1 cellular context compared by ENCODE assay signal in genomic region chr19:44752816-44753618, GRCh38.
A peak's percentile ranks its signal among the peaks of the same experiment; 100 is the strongest.
TF ChIP-seq lines count a peak whose summit lies in the region.

No MANE protein-coding gene starts in this region.

TF ChIP-seq in K562, 482 proteins besides CTCF, POLR2A, EP300 and RAD21 (continued from another document and continues in another):
- TF ChIP-seq RFX7 (CRISPR knock-in tag; IDR thresholded peaks at IDR 0.05) (no peak), E2F6 (IDR thresholded peaks at IDR 0.05; ENCODE audit: borderline replicate concordance in 1 of 2, extremely low read depth in 1 of 2, insufficient read depth in 1 of 2, insufficient read length in 1 of 2, low read depth in 1 of 2, low read length in 1 of 2, poor library complexity in 1 of 2, severe bottlenecking in 1 of 2) (peak in 1 of 2 experiments; percentile 31), RB1 (IDR thresholded peaks at IDR 0.05; ENCODE audit: low read depth) (peak; percentile 74; the same call in 1 of the 2 replicates), ZNF354B (CRISPR knock-in tag; IDR thresholded peaks at IDR 0.05) (no peak), TCFL5 (CRISPR knock-in tag; conservative IDR thresholded peaks at IDR 0.05) (no peak), KDM1A (IDR thresholded peaks at IDR 0.05) (peak; percentile 96 to 99), BCL6 (CRISPR knock-in tag; IDR thresholded peaks at IDR 0.05) (no peak), RBM22 (IDR thresholded peaks at IDR 0.05; ENCODE audit: low read depth, low read length, poor library complexity, severe bottlenecking) (peak; percentile 82), DPF2 (IDR thresholded peaks at IDR 0.05) (peak; percentile 94), MAX (CRISPR knock-in tag; IDR thresholded peaks at IDR 0.05) (peak; percentile 68), RBM39 (optimal IDR thresholded peaks at IDR 0.05; ENCODE audit: low read depth, low read length) (no peak), ZBTB17 (CRISPR knock-in tag; IDR thresholded peaks at IDR 0.05) (no peak), POLR2AphosphoS5 (IDR thresholded peaks at IDR 0.05; ENCODE audit: control insufficient read depth, insufficient read depth, low read depth, low read length) (peak; percentile 71), HSF4 (CRISPR knock-in tag; IDR thresholded peaks at IDR 0.05; ENCODE audit: borderline replicate concordance) (no peak), CREB5 (CRISPR knock-in tag; IDR thresholded peaks at IDR 0.05) (no peak), ZNF12 (CRISPR knock-in tag; IDR thresholded peaks at IDR 0.05) (0 out of 2 replicates have a peak, but pooled peaks have one; percentile 35), ZNF696 (CRISPR knock-in tag; conservative IDR thresholded peaks at IDR 0.05) (no peak), PHF8 (IDR thresholded peaks at IDR 0.05; ENCODE audit: borderline replicate concordance, low read length) (no peak), ZNF717 (CRISPR knock-in tag; IDR thresholded peaks at IDR 0.05) (no peak), ZBTB12 (CRISPR knock-in tag; IDR thresholded peaks at IDR 0.05) (peak; percentile 83), CEBPB (tag; IDR thresholded peaks at IDR 0.05) (no peak), ZNF121 (CRISPR knock-in tag; conservative IDR thresholded peaks at IDR 0.05) (no peak), GTF2E2 (tag; IDR thresholded peaks at IDR 0.05) (no peak), ZKSCAN3 (CRISPR knock-in tag; IDR thresholded peaks at IDR 0.05) (no peak), NR3C1 (CRISPR knock-in tag; IDR thresholded peaks at IDR 0.05) (no peak), ZNF764 (CRISPR knock-in tag; IDR thresholded peaks at IDR 0.05; ENCODE audit: low read depth) (no peak), FOXJ2 (tag; IDR thresholded peaks at IDR 0.05) (no peak), ZNF444 (CRISPR knock-in tag; IDR thresholded peaks at IDR 0.05) (peak; percentile 99), TBP (optimal IDR thresholded peaks at IDR 0.05; ENCODE audit: low read depth, low read length) (peak; percentile 12), MCM7 (IDR thresholded peaks at IDR 0.05) (no peak), ZNF76 (CRISPR knock-in tag; IDR thresholded peaks at IDR 0.05; ENCODE audit: borderline replicate concordance) (no peak), SMAD3 (CRISPR knock-in tag; conservative IDR thresholded peaks at IDR 0.05) (0 out of 2 replicates have a peak, but pooled peaks have one; percentile 13), ADNP (tag; IDR thresholded peaks at IDR 0.05) (no peak), LCOR (CRISPR knock-in tag; IDR thresholded peaks at IDR 0.05) (no peak; the same call in 1 of the 2 replicates), TAL1 (IDR thresholded peaks at IDR 0.05) (peak; percentile 81), ZFP36 (IDR thresholded peaks at IDR 0.05; ENCODE audit: low read depth, low read length, partially characterized antibody) (peak; percentile 18), KAT2B (IDR thresholded peaks at IDR 0.05; ENCODE audit: low read depth, low read length) (no peak), ZC3H8 (IDR thresholded peaks at IDR 0.05) (no peak), SIN3A (IDR thresholded peaks at IDR 0.05; ENCODE audit: borderline replicate concordance in 2 of 2, control insufficient read depth in 1 of 2, low read depth in 2 of 2, low read length in 2 of 2) (peak; percentile 88 to 93; a peak in 3 of 4 replicates)
- TF ChIP-seq, protein P1, sequence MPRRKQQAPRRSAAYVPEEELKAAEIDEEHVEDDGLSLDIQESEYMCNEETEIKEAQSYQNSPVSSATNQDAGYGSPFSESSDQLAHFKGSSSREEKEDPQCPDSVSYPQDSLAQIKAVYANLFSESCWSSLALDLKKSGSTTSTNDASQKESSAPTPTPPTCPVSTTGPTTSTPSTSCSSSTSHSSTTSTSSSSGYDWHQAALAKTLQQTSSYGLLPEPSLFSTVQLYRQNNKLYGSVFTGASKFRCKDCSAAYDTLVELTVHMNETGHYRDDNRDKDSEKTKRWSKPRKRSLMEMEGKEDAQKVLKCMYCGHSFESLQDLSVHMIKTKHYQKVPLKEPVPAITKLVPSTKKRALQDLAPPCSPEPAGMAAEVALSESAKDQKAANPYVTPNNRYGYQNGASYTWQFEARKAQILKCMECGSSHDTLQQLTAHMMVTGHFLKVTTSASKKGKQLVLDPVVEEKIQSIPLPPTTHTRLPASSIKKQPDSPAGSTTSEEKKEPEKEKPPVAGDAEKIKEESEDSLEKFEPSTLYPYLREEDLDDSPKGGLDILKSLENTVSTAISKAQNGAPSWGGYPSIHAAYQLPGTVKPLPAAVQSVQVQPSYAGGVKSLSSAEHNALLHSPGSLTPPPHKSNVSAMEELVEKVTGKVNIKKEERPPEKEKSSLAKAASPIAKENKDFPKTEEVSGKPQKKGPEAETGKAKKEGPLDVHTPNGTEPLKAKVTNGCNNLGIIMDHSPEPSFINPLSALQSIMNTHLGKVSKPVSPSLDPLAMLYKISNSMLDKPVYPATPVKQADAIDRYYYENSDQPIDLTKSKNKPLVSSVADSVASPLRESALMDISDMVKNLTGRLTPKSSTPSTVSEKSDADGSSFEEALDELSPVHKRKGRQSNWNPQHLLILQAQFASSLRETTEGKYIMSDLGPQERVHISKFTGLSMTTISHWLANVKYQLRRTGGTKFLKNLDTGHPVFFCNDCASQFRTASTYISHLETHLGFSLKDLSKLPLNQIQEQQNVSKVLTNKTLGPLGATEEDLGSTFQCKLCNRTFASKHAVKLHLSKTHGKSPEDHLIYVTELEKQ (CRISPR knock-in tag; IDR thresholded peaks at IDR 0.05) = no peak
- TF ChIP-seq, protein P2, sequence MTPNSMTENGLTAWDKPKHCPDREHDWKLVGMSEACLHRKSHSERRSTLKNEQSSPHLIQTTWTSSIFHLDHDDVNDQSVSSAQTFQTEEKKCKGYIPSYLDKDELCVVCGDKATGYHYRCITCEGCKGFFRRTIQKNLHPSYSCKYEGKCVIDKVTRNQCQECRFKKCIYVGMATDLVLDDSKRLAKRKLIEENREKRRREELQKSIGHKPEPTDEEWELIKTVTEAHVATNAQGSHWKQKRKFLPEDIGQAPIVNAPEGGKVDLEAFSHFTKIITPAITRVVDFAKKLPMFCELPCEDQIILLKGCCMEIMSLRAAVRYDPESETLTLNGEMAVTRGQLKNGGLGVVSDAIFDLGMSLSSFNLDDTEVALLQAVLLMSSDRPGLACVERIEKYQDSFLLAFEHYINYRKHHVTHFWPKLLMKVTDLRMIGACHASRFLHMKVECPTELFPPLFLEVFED (CRISPR knock-in tag; conservative IDR thresholded peaks at IDR 0.05) = peak; percentile 70; the same call in 1 of the 2 replicates
- TF ChIP-seq, protein P3, sequence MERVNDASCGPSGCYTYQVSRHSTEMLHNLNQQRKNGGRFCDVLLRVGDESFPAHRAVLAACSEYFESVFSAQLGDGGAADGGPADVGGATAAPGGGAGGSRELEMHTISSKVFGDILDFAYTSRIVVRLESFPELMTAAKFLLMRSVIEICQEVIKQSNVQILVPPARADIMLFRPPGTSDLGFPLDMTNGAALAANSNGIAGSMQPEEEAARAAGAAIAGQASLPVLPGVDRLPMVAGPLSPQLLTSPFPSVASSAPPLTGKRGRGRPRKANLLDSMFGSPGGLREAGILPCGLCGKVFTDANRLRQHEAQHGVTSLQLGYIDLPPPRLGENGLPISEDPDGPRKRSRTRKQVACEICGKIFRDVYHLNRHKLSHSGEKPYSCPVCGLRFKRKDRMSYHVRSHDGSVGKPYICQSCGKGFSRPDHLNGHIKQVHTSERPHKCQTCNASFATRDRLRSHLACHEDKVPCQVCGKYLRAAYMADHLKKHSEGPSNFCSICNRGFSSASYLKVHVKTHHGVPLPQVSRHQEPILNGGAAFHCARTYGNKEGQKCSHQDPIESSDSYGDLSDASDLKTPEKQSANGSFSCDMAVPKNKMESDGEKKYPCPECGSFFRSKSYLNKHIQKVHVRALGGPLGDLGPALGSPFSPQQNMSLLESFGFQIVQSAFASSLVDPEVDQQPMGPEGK (CRISPR knock-in tag; IDR thresholded peaks at IDR 0.05; ENCODE audit: borderline replicate concordance) = no peak
- TF ChIP-seq, protein P4, sequence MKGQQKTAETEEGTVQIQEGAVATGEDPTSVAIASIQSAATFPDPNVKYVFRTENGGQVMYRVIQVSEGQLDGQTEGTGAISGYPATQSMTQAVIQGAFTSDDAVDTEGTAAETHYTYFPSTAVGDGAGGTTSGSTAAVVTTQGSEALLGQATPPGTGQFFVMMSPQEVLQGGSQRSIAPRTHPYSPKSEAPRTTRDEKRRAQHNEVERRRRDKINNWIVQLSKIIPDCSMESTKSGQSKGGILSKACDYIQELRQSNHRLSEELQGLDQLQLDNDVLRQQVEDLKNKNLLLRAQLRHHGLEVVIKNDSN (CRISPR knock-in tag; IDR thresholded peaks at IDR 0.05) = no peak
- TF ChIP-seq, protein P5, sequence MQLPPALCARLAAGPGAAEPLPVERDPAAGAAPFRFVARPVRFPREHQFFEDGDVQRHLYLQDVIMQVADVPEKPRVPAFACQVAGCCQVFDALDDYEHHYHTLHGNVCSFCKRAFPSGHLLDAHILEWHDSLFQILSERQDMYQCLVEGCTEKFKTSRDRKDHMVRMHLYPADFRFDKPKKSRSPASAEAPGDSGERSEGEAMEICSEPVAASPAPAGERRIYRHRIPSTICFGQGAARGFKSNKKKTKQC (CRISPR knock-in tag; IDR thresholded peaks at IDR 0.05) = 0 out of 2 replicates have a peak, but pooled peaks have one; percentile 55
- TF ChIP-seq, protein P6, sequence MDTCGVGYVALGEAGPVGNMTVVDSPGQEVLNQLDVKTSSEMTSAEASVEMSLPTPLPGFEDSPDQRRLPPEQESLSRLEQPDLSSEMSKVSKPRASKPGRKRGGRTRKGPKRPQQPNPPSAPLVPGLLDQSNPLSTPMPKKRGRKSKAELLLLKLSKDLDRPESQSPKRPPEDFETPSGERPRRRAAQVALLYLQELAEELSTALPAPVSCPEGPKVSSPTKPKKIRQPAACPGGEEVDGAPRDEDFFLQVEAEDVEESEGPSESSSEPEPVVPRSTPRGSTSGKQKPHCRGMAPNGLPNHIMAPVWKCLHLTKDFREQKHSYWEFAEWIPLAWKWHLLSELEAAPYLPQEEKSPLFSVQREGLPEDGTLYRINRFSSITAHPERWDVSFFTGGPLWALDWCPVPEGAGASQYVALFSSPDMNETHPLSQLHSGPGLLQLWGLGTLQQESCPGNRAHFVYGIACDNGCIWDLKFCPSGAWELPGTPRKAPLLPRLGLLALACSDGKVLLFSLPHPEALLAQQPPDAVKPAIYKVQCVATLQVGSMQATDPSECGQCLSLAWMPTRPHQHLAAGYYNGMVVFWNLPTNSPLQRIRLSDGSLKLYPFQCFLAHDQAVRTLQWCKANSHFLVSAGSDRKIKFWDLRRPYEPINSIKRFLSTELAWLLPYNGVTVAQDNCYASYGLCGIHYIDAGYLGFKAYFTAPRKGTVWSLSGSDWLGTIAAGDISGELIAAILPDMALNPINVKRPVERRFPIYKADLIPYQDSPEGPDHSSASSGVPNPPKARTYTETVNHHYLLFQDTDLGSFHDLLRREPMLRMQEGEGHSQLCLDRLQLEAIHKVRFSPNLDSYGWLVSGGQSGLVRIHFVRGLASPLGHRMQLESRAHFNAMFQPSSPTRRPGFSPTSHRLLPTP (IDR thresholded peaks at IDR 0.05; ENCODE audit: borderline replicate concordance, extremely low read depth, insufficient read length) = no peak
- TF ChIP-seq, protein P7, sequence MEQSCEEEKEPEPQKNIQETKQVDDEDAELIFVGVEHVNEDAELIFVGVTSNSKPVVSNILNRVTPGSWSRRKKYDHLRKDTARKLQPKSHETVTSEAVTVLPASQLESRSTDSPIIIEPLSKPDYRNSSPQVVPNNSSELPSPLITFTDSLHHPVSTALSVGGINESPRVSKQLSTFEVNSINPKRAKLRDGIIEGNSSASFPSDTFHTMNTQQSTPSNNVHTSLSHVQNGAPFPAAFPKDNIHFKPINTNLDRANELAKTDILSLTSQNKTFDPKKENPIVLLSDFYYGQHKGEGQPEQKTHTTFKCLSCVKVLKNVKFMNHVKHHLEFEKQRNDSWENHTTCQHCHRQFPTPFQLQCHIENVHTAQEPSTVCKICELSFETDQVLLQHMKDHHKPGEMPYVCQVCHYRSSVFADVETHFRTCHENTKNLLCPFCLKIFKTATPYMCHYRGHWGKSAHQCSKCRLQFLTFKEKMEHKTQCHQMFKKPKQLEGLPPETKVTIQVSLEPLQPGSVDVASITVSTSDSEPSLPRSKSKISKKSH (CRISPR knock-in tag; IDR thresholded peaks at IDR 0.05) = no peak
- TF ChIP-seq, protein P8, sequence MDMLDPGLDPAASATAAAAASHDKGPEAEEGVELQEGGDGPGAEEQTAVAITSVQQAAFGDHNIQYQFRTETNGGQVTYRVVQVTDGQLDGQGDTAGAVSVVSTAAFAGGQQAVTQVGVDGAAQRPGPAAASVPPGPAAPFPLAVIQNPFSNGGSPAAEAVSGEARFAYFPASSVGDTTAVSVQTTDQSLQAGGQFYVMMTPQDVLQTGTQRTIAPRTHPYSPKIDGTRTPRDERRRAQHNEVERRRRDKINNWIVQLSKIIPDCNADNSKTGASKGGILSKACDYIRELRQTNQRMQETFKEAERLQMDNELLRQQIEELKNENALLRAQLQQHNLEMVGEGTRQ (CRISPR knock-in tag; IDR thresholded peaks at IDR 0.05) = no peak
- TF ChIP-seq, protein P9, sequence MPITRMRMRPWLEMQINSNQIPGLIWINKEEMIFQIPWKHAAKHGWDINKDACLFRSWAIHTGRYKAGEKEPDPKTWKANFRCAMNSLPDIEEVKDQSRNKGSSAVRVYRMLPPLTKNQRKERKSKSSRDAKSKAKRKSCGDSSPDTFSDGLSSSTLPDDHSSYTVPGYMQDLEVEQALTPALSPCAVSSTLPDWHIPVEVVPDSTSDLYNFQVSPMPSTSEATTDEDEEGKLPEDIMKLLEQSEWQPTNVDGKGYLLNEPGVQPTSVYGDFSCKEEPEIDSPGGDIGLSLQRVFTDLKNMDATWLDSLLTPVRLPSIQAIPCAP (CRISPR knock-in tag; IDR thresholded peaks at IDR 0.05; ENCODE audit: borderline replicate concordance) = no peak
